1 cellular context compared by ENCODE assay signal in genomic region chr19:19559942-19560341, GRCh38.
TF ChIP-seq lines count a peak whose summit lies in the region.

No MANE protein-coding gene starts in this region.

TF ChIP-seq in IMR-90, 13 proteins besides CTCF, POLR2A, EP300 and RAD21 (continued from another document):
- TF ChIP-seq USF2 (IDR thresholded peaks at IDR 0.05; ENCODE audit: low read depth, low read length): no peak
TF ChIP-seq in IMR-90: peak in this region for 0.
